In genomic region chr11:75561426-75562047, GRCh38 we compare ENCODE assay signal across 7 cellular contexts. TPM values are rescaled to one million over a fixed set of nuclear protein-coding genes. Genes with fewer than 3 reads are reported as not detected.
A peak's percentile ranks its signal among the peaks of the same experiment; 100 is the strongest.
DNase-seq lines count a peak whose midpoint lies in the region; ATAC-seq and TF ChIP-seq lines count a peak whose summit lies in the region.

No MANE protein-coding gene starts in this region.

- RAD21 ChIA-PET in HCT116 (lab: Charles Lee; ENCODE audit: low non-redundant PET in 1 of 2, low total read pairs in 2 of 2, uncharacterized antibody in 2 of 2, unreplicated experiment in 2 of 2): no interaction called here

- H3K9me2 ChIP-seq in HCT116 (ENCODE audit: insufficient read depth): no peaks in the 10 kb centered on the region

- DNase-seq in HCT116 (ENCODE audit: low read depth, low spot score) (no peak), substantia nigra (lab: John Stamatoyannopoulos, UW) (no peak), CD1c-positive myeloid dendritic cell (ENCODE audit: extremely low spot score) (no peak), GM10266 (ENCODE audit: extremely low spot score) (no peak)
- no peak for DNase-seq in activated CD4-positive, alpha-beta memory T cell treated with anti-CD3 and anti-CD28 coated beads for 36 hours
- no peak for DNase-seq in NK-92 treated with Interleukin-12 subunit alpha and Interleukin-12 subunit beta, amount 100 ng/mL, for 24 hours (lab: John Stamatoyannopoulos, UW)

- H3K27ac Mint-ChIP-seq in activated CD4-positive, alpha-beta memory T cell treated with anti-CD3 and anti-CD28 coated beads for 36 hours: peak overlapping the region; percentile 99

- no peak for TF ChIP-seq RAD21 in HCT116 (IDR thresholded peaks at IDR 0.05; ENCODE audit: low read depth)

- H3K4me1 Mint-ChIP-seq in activated CD4-positive, alpha-beta memory T cell treated with anti-CD3 and anti-CD28 coated beads for 36 hours (ENCODE audit: low read depth): peaks cover 32% of the 10 kb centered on the region

- POLR2A ChIA-PET in HCT116 (lab: Charles Lee): interaction anchor here (1.0 to 2.2 kb wide), 3 partner anchors 8 to 25 kb away, joined by 3 to 14 read pairs (median 11); no protein-coding TSS in a partner anchor
- POLR2A ChIA-PET in activated CD4-positive, alpha-beta memory T cell treated with anti-CD3 and anti-CD28 coated beads for 36 hours (lab: Charles Lee): interaction anchor here (0.8 to 1.7 kb wide), 4 partner anchors 9 to 161 kb away, joined by 3 to 5 read pairs (median 4); no protein-coding TSS in a partner anchor

- ATAC-seq in HCT116: peak; percentile 0; the same call in 1 of the 2 replicates

- no peaks in the 10 kb centered on the region for H3K36me3 Mint-ChIP-seq in activated CD4-positive, alpha-beta memory T cell treated with anti-CD3 and anti-CD28 coated beads for 36 hours

- H3K9me3 ChIP-seq in HCT116 (ENCODE audit: control insufficient read depth in 1 of 2, insufficient read depth in 1 of 2, low read depth in 1 of 2, low read length in 2 of 2): no peaks in the 10 kb centered on the region

- TF ChIP-seq POLR2A in HCT116 (IDR thresholded peaks at IDR 0.05; ENCODE audit: borderline replicate concordance, extremely low read depth, insufficient read depth, insufficient read length): no peak

- H3K4me1 ChIP-seq in HCT116 (ENCODE audit: control insufficient read depth in 1 of 2, insufficient read depth in 2 of 2, low read length in 2 of 2): peaks cover 17 to 70% of the 10 kb centered on the region in 2 experiments

- peaks cover 46% of the 10 kb centered on the region for H3K79me2 ChIP-seq in HCT116 (ENCODE audit: insufficient read depth, low read length)

- no peak overlapping the region for H2AFZ ChIP-seq in HCT116 (ENCODE audit: low read depth, low read length, poor library complexity, severe bottlenecking)

- BruUV-seq in HCT116 (replicated peaks; lab: Mats Ljungman, UMichigan): no TSS peak

- H4K20me1 ChIP-seq in HCT116 (ENCODE audit: insufficient read depth): no peaks in the 10 kb centered on the region

- peak overlapping the region; percentile 92 for H3K9ac ChIP-seq in HCT116 (ENCODE audit: low read length)

- H3K27ac ChIP-seq in HCT116 (ENCODE audit: low read depth, low read length) (peak overlapping the region; percentile 96), substantia nigra (ENCODE audit: low read depth, low read length, poor library complexity, severe bottlenecking) (peak overlapping the region; percentile 96)

- CTCF ChIA-PET in HCT116 (lab: Charles Lee): interaction anchor here (1.1 to 1.3 kb wide), 2 partner anchors 13 to 36 kb away, joined by 3 read pairs; no protein-coding TSS in a partner anchor
- CTCF ChIA-PET in activated CD4-positive, alpha-beta memory T cell treated with anti-CD3 and anti-CD28 coated beads for 36 hours (lab: Charles Lee): interaction anchor here (0.6 to 2.6 kb wide), 11 partner anchors 13 to 539 kb away, joined by 3 to 5 read pairs (median 3); partner anchors contain the start of gene GDPD5

- intact Hi-C loops in HCT116 (cut with micrococcal nuclease): loop anchor here (1.0 kb wide), 1 partner anchor 14 kb away; no protein-coding TSS in a partner anchor
- intact Hi-C loops in activated CD4-positive, alpha-beta memory T cell treated with anti-CD3 and anti-CD28 coated beads for 36 hours (cut with micrococcal nuclease): loop anchor here (1.0 to 2.0 kb wide), 2 partner anchors 15 to 35 kb away; no protein-coding TSS in a partner anchor

- TF ChIP-seq CTCF in HCT116 (IDR thresholded peaks at IDR 0.05 in 2 of 3, conservative IDR thresholded peaks at IDR 0.05 in 1 of 3; ENCODE audit: borderline replicate concordance in 1 of 3, insufficient read depth in 1 of 3, low read depth in 2 of 3, low read length in 2 of 3): no peak
- TF ChIP-seq CTCF in GM10266 (IDR thresholded peaks at IDR 0.05; ENCODE audit: control insufficient read depth, insufficient read depth, low read depth, missing control alignments): no peak

- H3K4me2 ChIP-seq in HCT116 (ENCODE audit: low read length): peak overlapping the region; percentile 85

- no peaks in the 10 kb centered on the region for H3K9me3 Mint-ChIP-seq in activated CD4-positive, alpha-beta memory T cell treated with anti-CD3 and anti-CD28 coated beads for 36 hours

- H3K27me3 ChIP-seq in HCT116 (ENCODE audit: insufficient read depth, low read length): no peaks in the 10 kb centered on the region

- H3K4me3 ChIP-seq in HCT116 (replicated peaks in 1 of 2; ENCODE audit: low read depth in 1 of 2, low read length in 2 of 2) (peak overlapping the region; percentile 77 to 99), iPS-11a (ENCODE audit: low read depth, low read length) (peak overlapping the region; percentile 89)

- H3K4me3 Mint-ChIP-seq in activated CD4-positive, alpha-beta memory T cell treated with anti-CD3 and anti-CD28 coated beads for 36 hours: peak overlapping the region; percentile 99

- no peaks in the 10 kb centered on the region for H3K27me3 Mint-ChIP-seq in activated CD4-positive, alpha-beta memory T cell treated with anti-CD3 and anti-CD28 coated beads for 36 hours

- peaks cover 0 to 11% of the 10 kb centered on the region in 2 experiments; a peak in 1 of 4 replicates for H3K36me3 ChIP-seq in HCT116 (ENCODE audit: control insufficient read depth in 1 of 2, insufficient read depth in 2 of 2, low read length in 2 of 2)

TF ChIP-seq in HCT116, 20 proteins besides CTCF, POLR2A, EP300 and RAD21:
- TF ChIP-seq CBX3 (IDR thresholded peaks at IDR 0.05; ENCODE audit: low read depth) (no peak), CEBPB (IDR thresholded peaks at IDR 0.05; ENCODE audit: low read depth) (no peak), FOSL1 (IDR thresholded peaks at IDR 0.05; ENCODE audit: low read depth) (no peak), JUND (IDR thresholded peaks at IDR 0.05) (no peak), ELF1 (IDR thresholded peaks at IDR 0.05; ENCODE audit: borderline replicate concordance, low read depth) (no peak; the same call in 1 of the 2 replicates), EGR1 (IDR thresholded peaks at IDR 0.05; ENCODE audit: low read depth) (no peak), POLR2AphosphoS5 (IDR thresholded peaks at IDR 0.05; ENCODE audit: low read depth, low read length) (no peak; the same call in 1 of the 2 replicates)

RNA-seq across cellular contexts. Expression of gene SERPINH1, which starts 0.5 kb away (rescaled TPM):
- 84.9 TPM for total RNA-seq in HCT116 (2021; ENCODE audit: unreplicated experiment)
- polyA plus RNA-seq in HCT116 (2012): 122 and 130 TPM in 2 replicates
- 10 to 100 TPM; 15.2 to 17.4 TPM for total RNA-seq in activated CD4-positive, alpha-beta memory T cell treated with anti-CD3 and anti-CD28 coated beads for 36 hours

RNA-seq across cellular contexts. Expression of gene GDPD5, which starts 35.8 kb away (rescaled TPM):
- 27.5 TPM for total RNA-seq in HCT116 (2021; ENCODE audit: unreplicated experiment)
- 23.0 and 24.7 TPM in 2 replicates for polyA plus RNA-seq in HCT116 (2012)
- total RNA-seq in activated CD4-positive, alpha-beta memory T cell treated with anti-CD3 and anti-CD28 coated beads for 36 hours: 10 to 100 TPM; 26.5 to 32.0 TPM
